ENCODE assay signal across 8 cellular contexts in the genomic region with DNA sequence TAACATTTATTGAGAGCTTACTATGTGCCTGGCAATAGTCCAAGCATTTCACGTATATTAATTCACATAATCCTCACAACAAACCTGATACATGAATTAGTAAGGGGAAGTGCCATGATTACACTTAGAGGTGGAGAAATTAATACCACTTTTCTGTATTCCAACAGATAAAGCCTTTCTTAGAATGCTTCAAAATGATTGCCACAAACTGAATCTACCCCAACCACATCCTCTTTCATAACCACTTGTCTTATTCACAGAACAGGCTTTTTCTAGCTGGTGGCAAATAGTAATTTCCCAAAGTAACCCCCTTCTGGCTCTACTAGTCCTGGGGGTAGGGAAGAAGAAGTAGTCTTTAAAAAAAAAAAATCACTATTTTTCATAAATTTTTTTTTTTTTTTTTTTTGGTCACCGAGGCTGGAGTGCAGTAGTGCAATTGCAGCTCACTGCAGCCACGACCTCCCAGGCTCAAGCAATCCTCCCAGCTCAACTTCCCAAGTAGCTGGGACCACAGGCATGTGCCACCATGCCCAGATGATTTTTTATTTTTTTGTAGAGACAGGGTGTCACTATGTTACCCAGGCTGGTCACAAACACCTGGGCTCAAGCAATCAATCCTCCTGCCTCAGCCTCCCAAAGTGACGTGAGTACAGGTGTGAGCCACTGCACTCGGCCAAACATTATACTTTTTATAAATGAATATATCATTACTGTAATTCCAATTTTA. TPM values are rescaled to one million over a fixed set of nuclear protein-coding genes. Genes with fewer than 3 reads are reported as not detected.
DNase-seq lines count a peak whose midpoint lies in the region; ATAC-seq and TF ChIP-seq lines count a peak whose summit lies in the region.

No MANE protein-coding gene starts in this region.

- POLR2A ChIA-PET in GM10248 (lab: Yijun Ruan, JAX) = interaction anchor here (0.7 kb wide), 1 partner anchor 58 kb away, joined by 3 read pairs; no protein-coding TSS in a partner anchor

- H3K9me3 ChIP-seq in esophagus muscularis mucosa = no peaks in the 10 kb centered on the region
- no peaks in the 10 kb centered on the region for H3K9me3 ChIP-seq in HAP-1

- no peak for TF ChIP-seq POLR2A in esophagus muscularis mucosa (IDR thresholded peaks at IDR 0.05; ENCODE audit: low read depth)

- H3K36me3 ChIP-seq in esophagus muscularis mucosa = no peaks in the 10 kb centered on the region
- H3K36me3 ChIP-seq in HAP-1 (replicated peaks) = no peaks in the 10 kb centered on the region
- H3K36me3 ChIP-seq in H7 (replicated peaks; ENCODE audit: control insufficient read depth, insufficient read depth, low read length) = no peaks in the 10 kb centered on the region

- DNase-seq in GM10248 (ENCODE audit: extremely low spot score) (peak; percentile 18), HL-60 (ENCODE audit: low read depth in 1 of 2, low spot score in 1 of 2) (peak; percentile 84 to 86), esophagus muscularis mucosa (ENCODE audit: extremely low spot score) (no peak), DMS53 treated with DMSO at 0.1 percent for 48 hours (lab: John Stamatoyannopoulos, UW; ENCODE audit: unreplicated experiment) (no peak), HAP-1 (ENCODE audit: low spot score in 2 of 2) (no peak), NCI-H69 (lab: John Stamatoyannopoulos, UW) (no peak), H7 (no peak)

- no peak for TF ChIP-seq CTCF in GM10248 (IDR thresholded peaks at IDR 0.05; ENCODE audit: control extremely low read depth, extremely low read depth, low read depth, missing control alignments)
- no peak for TF ChIP-seq CTCF in HL-60 (IDR thresholded peaks at IDR 0.05; ENCODE audit: insufficient read depth, low read length)
- no peak for TF ChIP-seq CTCF in esophagus muscularis mucosa (IDR thresholded peaks at IDR 0.05)

- intact Hi-C loops in esophagus muscularis mucosa (cut with DNase I) = no loop called here

- H3K27me3 ChIP-seq in HL-60 (ENCODE audit: insufficient read depth, poor library complexity, severe bottlenecking) (no peaks in the 10 kb centered on the region), esophagus muscularis mucosa (no peaks in the 10 kb centered on the region), HAP-1 (ENCODE audit: low read depth) (no peaks in the 10 kb centered on the region), H7 (ENCODE audit: control insufficient read depth, insufficient read depth, low read length) (no peaks in the 10 kb centered on the region)

- in situ Hi-C loops in HAP-1 (cut with MboI; ENCODE audit: low sequenced_read_pairs) = no loop called here

- ATAC-seq in GM21526 (IDR thresholded peaks at IDR 0.05; ENCODE audit: low FRiP score, unreplicated experiment) = peak; percentile 63

- H3K4me1 ChIP-seq in esophagus muscularis mucosa (peaks cover 11 to 46% (median 41%) of the 10 kb centered on the region in 4 donors), HAP-1 (no peaks in the 10 kb centered on the region)

- TF ChIP-seq EP300 in esophagus muscularis mucosa (IDR thresholded peaks at IDR 0.05) = no peak

- 73% methylated on average over 5 of the region's 5 CpGs for WGBS in esophagus muscularis mucosa

- no peak overlapping the region for H3K4me3 ChIP-seq in HL-60 (replicated peaks; ENCODE audit: insufficient read depth, low read length)
- H3K4me3 ChIP-seq in esophagus muscularis mucosa = no peak overlapping the region
- H3K4me3 ChIP-seq in HAP-1 = no peak overlapping the region
- no peak overlapping the region for H3K4me3 ChIP-seq in H7 (ENCODE audit: insufficient read depth, low read depth, low read length)

- CTCF ChIA-PET in GM10248 (lab: Yijun Ruan, JAX) = no interaction called here

- H3K27ac ChIP-seq in HL-60 (replicated peaks) = peak overlapping the region; percentile 15; the same call in 1 of the 2 replicates
- H3K27ac ChIP-seq in esophagus muscularis mucosa (replicated peaks in 1 of 4) = peak overlapping the region in 3 of 4 donors; percentile 21 to 50 (median 40)

RNA-seq across cellular contexts. Expression of gene ARID2, which starts 59.0 kb away (rescaled TPM):
- 10 to 100 TPM; 24.0 to 45.3 (median 33.0) TPM for total RNA-seq in esophagus muscularis mucosa
- total RNA-seq in H7 (2014; rRNA removed; shearing (Covaris generic)) = 20.4 and 32.3 TPM in 2 replicates

Comparison
In these comparisons a context has a peak if more than half of its experiments do, and no peak if none do; other contexts are left out.
1. DNase-seq: peak in GM10248 (single experiment) and HL-60 (2 of 2); none in esophagus muscularis mucosa (single experiment), DMS53 treated with DMSO at 0.1 percent for 48 hours (single experiment), HAP-1 (0 of 2), NCI-H69 (single experiment) and H7 (single experiment).